22 cellular contexts compared by ENCODE assay signal in the genomic region with DNA sequence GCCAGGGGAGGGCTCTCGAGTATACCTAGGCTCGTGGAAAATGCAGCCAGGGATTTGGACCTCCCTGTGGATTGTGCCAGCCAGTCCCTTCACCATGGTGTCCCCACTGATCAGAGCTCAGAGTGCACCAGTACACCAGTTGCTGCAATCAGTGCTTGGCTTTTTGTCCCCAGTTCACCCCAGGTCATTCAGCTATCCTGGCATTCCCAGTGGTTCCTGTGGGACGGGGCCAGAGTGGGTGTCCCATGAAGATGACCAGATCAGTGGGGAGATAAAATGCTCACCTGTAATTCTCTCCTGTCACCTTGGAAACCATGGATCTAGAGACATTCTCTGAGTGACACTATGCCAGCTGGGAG. TPM values are rescaled to one million over a fixed set of nuclear protein-coding genes. Genes with fewer than 3 reads are reported as not detected.
"Had no signal": no experiment of that assay in that cellular context is flagged by ENCODE, and none has a peak within 500 bp of the region (broad histone marks: within the 10 kb centered on the region; RNA-seq: fewer than 3 reads in every experiment).

No MANE protein-coding gene starts in this region.

- H3K9me3 ChIP-seq: heart right ventricle, spleen, thoracic aorta, vagina had no signal

- H3K36me3 ChIP-seq: heart right ventricle, spleen, thoracic aorta, vagina had no signal

- H3K4me1 ChIP-seq: heart right ventricle, spleen, vagina had no signal

- ATAC-seq: heart right ventricle, WTC11 had no signal

- H3K4me3 ChIP-seq: heart right ventricle, lung, spleen, thoracic aorta, vagina had no signal

- DNase-seq: activated CD4-positive, alpha-beta T cell treated with anti-CD3 and anti-CD28 coated beads, Interleukin-2, amount 50 U/mL, for 48 hours; activated gamma-delta T cell; activated naive CD4-positive, alpha-beta T cell treated with anti-CD3 and anti-CD28 coated beads, Interleukin-2, amount 50 U/mL, for 16 hours; aorta; effector CD4-positive, alpha-beta T cell; heart right ventricle; naive B cell; spleen; stimulated activated CD4-positive, alpha-beta T cell treated with anti-CD3 and anti-CD28 coated beads, Interleukin-4, amount 100 ng/mL, for 1 hour; stimulated activated naive CD4-positive, alpha-beta T cell treated with Interleukin-2 at 50 U/mL for 16 hours; T1000 had no signal

- H3K27me3 ChIP-seq: vagina had no signal

- H3K27ac ChIP-seq: heart right ventricle, spleen, thoracic aorta, vagina had no signal

RNA-seq across cellular contexts. Expression of a gene that starts 23.8 kb away (rescaled TPM):
- total RNA-seq: chondrocyte, epithelial cell of proximal tubule, fibroblast of villous mesenchyme, mesenteric fat pad, mucosa of gallbladder, osteocyte, progenitor cell of endocrine pancreas, spleen had no signal
